8 cellular contexts compared by ENCODE assay signal in the genomic region with DNA sequence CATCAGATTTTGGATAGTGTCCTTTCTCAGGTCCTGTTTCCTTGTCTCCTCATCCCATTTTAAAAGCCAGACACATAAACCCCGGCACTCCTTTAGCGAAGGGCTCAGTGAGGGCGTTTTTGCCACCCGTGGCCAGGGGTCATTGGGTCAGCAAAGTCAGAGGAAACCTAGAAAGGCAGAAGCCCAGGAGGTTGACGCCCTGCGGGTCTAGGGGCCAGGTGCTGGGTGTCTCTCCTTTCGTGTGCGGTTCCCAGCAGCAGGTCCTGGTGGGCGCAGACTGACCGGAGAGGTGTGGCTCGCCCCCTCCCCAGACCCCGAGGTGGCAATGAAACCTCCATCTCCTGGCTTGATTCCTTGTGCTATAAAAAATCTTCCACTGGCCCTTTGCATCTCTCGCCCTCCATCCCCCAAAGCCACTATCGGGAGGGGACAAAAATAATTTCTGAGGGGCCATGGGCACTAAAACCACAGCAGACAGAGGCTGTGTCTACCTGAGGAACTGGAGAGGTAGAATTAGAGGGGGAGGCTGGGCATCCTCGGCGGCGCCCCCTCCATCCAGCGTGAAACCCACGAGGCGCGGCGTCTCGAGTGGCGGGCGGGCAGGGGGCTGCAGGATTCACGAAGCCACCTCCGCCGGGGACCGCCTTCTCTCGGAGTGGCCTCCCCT. TPM values are rescaled to one million over a fixed set of nuclear protein-coding genes. Genes with fewer than 3 reads are reported as not detected.
DNase-seq lines count a peak whose midpoint lies in the region; ATAC-seq and TF ChIP-seq lines count a peak whose summit lies in the region.

No MANE protein-coding gene starts in this region.

- peak overlapping the region; percentile 58 for H2BK120ac ChIP-seq in mesenchymal stem cell (ENCODE audit: low read depth, low read length)

- H3K4me1 ChIP-seq in colonic mucosa (peaks cover 4% of the 10 kb centered on the region), mesenchymal stem cell (ENCODE audit: control insufficient read depth, insufficient read depth, low read depth, low read length) (peaks cover 5% of the 10 kb centered on the region), uterus (no peaks in the 10 kb centered on the region)

- H3K23ac ChIP-seq in mesenchymal stem cell (ENCODE audit: low read length in 2 of 2) = peak overlapping the region in 1 of 2 experiments; percentile 5

- H2BK12ac ChIP-seq in mesenchymal stem cell (ENCODE audit: low read length in 2 of 2) = peak overlapping the region; percentile 33 to 90

- H3K18ac ChIP-seq in mesenchymal stem cell (ENCODE audit: low read depth in 1 of 2, low read length in 2 of 2) = peak overlapping the region; percentile 99

- H3K4me2 ChIP-seq in mesenchymal stem cell (ENCODE audit: low read length, poor library complexity, severe bottlenecking) = peak overlapping the region; percentile 60

- WGBS in mesenchymal stem cell = 2% methylated on average over 29 of the region's 30 CpGs

- H2AFZ ChIP-seq in mesenchymal stem cell (ENCODE audit: low read depth, low read length) = no peak overlapping the region

- H3K9ac ChIP-seq in colonic mucosa (ENCODE audit: low read depth in 2 of 2, low read length in 2 of 2) (peak overlapping the region; percentile 81 to 96), mesenchymal stem cell (ENCODE audit: low read length) (peak overlapping the region; percentile 99)

- H3K79me1 ChIP-seq in mesenchymal stem cell (replicated peaks; ENCODE audit: low read length, poor library complexity, severe bottlenecking) = peaks cover 1% of the 10 kb centered on the region

- H4K91ac ChIP-seq in mesenchymal stem cell (ENCODE audit: low read length) = peak overlapping the region; percentile 87

- H3K4ac ChIP-seq in mesenchymal stem cell (ENCODE audit: low read depth in 1 of 2, low read length in 2 of 2) = peak overlapping the region; percentile 68 to 97

- H3K14ac ChIP-seq in mesenchymal stem cell (ENCODE audit: low read length in 2 of 2) = peak overlapping the region; percentile 77 to 99

- peak; percentile 48 for DNase-seq in EL
- DNase-seq in NCI-H69 (lab: John Stamatoyannopoulos, UW) = peak; percentile 86
- peak; percentile 28 for DNase-seq in colonic mucosa
- DNase-seq in mesenchymal stem cell = no peak
- peak; percentile 40 to 50 for DNase-seq in uterus
- no peak for DNase-seq in retina
- no peak for DNase-seq in NCI-H226

- TF ChIP-seq CTCF in colonic mucosa (IDR thresholded peaks at IDR 0.05) = no peak
- no peak for TF ChIP-seq CTCF in uterus (IDR thresholded peaks at IDR 0.05)

- H3K4me3 ChIP-seq in colonic mucosa = peak overlapping the region; percentile 84
- H3K4me3 ChIP-seq in mesenchymal stem cell (ENCODE audit: insufficient read depth in 1 of 2, low read depth in 1 of 2, low read length in 2 of 2) = peak overlapping the region; percentile 67 to 87
- H3K4me3 ChIP-seq in uterus = peak overlapping the region; percentile 86 to 92

- H2BK5ac ChIP-seq in mesenchymal stem cell (ENCODE audit: low read depth, low read length, poor library complexity, severe bottlenecking) = peak overlapping the region; percentile 96

- H3K27ac ChIP-seq in colonic mucosa (peak overlapping the region; percentile 79), mesenchymal stem cell (ENCODE audit: low read length, poor library complexity, severe bottlenecking) (peak overlapping the region; percentile 87), uterus (peak overlapping the region; percentile 95 to 99)

- H4K8ac ChIP-seq in mesenchymal stem cell (ENCODE audit: low read length) = peak overlapping the region; percentile 66

- TF ChIP-seq POLR2A in uterus (IDR thresholded peaks at IDR 0.05) = no peak

- ATAC-seq in GM18867 (IDR thresholded peaks at IDR 0.05; ENCODE audit: unreplicated experiment) = no peak

- H2BK15ac ChIP-seq in mesenchymal stem cell (ENCODE audit: low read depth, poor library complexity, severe bottlenecking) = peak overlapping the region; percentile 94

- intact Hi-C loops in colonic mucosa (cut with DNase I) = no loop called here
- intact Hi-C loops in uterus (cut with DNase I; ENCODE audit: low total_unique reads) = loop anchor here (10.0 kb wide), 1 partner anchor 166 kb away; no protein-coding TSS in a partner anchor

- H3K9me3 ChIP-seq in colonic mucosa (no peaks in the 10 kb centered on the region), mesenchymal stem cell (ENCODE audit: control insufficient read depth, low read length) (no peaks in the 10 kb centered on the region), uterus (no peaks in the 10 kb centered on the region)

- peak overlapping the region; percentile 47 for H2AK5ac ChIP-seq in mesenchymal stem cell (ENCODE audit: low read length, severe bottlenecking)

- H3K36me3 ChIP-seq in colonic mucosa (no peaks in the 10 kb centered on the region), mesenchymal stem cell (ENCODE audit: control insufficient read depth in 1 of 2, insufficient read depth in 2 of 2, low read depth in 1 of 2, low read length in 2 of 2) (peaks cover 0 to 15% of the 10 kb centered on the region in 2 experiments), uterus (no peaks in the 10 kb centered on the region)

- H3K27me3 ChIP-seq in colonic mucosa (peaks cover 8% of the 10 kb centered on the region), mesenchymal stem cell (ENCODE audit: control insufficient read depth in 1 of 2, insufficient read depth in 1 of 2, low read length in 2 of 2) (no peaks in the 10 kb centered on the region), uterus (no peaks in the 10 kb centered on the region)

RNA-seq across cellular contexts. Expression of a gene that starts 0.9 kb away (rescaled TPM):
- total RNA-seq in colonic mucosa (1 to 10 TPM; 2.7 to 9.5 TPM), uterus (100 to 1,000 TPM in 3 of 4 donors, 10 to 100 TPM in 1; 97.4 to 199 (median 134) TPM)
- 92.4 TPM for polyA plus RNA-seq in mesenchymal stem cell (2013, experiment 1 of 2)
- 92.2 TPM for polyA plus RNA-seq in mesenchymal stem cell (2013, experiment 2 of 2)

Comparison
In these comparisons a context has a peak if more than half of its experiments do, and no peak if none do; other contexts are left out.
1. DNase-seq: peak in EL (single experiment), NCI-H69 (single experiment), colonic mucosa (single experiment) and uterus (2 of 2); none in mesenchymal stem cell (single experiment), retina (single experiment) and NCI-H226 (single experiment).
2. RNA of a gene that starts 0.9 kb away (total RNA-seq): 97.4 to 199 TPM in uterus; 2.7 to 9.5 TPM in colonic mucosa; every median in the first group is over 4 times any median in the second.
3. Peak in every context shown above with its lines, with median percentiles within 50 percentile points of each other: H3K27ac ChIP-seq and H3K4me3 ChIP-seq.